ENCODE assay signal across 10 cellular contexts in genomic region chr5:83011990-83012389, GRCh38.
A peak's percentile ranks its signal among the peaks of the same experiment; 100 is the strongest.
DNase-seq lines count a peak whose midpoint lies in the region; ATAC-seq and TF ChIP-seq lines count a peak whose summit lies in the region.
"Had no signal": no experiment of that assay in that cellular context is flagged by ENCODE, and none has a peak within 500 bp of the region (broad histone marks: within the 10 kb centered on the region; RNA-seq: fewer than 3 reads in every experiment).

No MANE protein-coding gene starts in this region.

- no peak for TF ChIP-seq POLR2A in esophagus muscularis mucosa (IDR thresholded peaks at IDR 0.05; ENCODE audit: low read depth)

- H3K4me3 ChIP-seq in HAP-1 = no peak overlapping the region
- no peak overlapping the region for H3K4me3 ChIP-seq in esophagus muscularis mucosa

- H3K4me1 ChIP-seq in HAP-1 (no peaks in the 10 kb centered on the region), esophagus muscularis mucosa (no peaks in the 10 kb centered on the region)

- no peak overlapping the region for H3K4me3 Mint-ChIP-seq in stimulated activated effector memory CD8-positive, alpha-beta T cell treated with anti-CD3 and anti-CD28 coated beads, Interleukin-12 subunit alpha, Interleukin-12 subunit beta, amount 100 ng/mL, for 72 hours
- H3K4me3 Mint-ChIP-seq in activated CD4-positive, alpha-beta T cell treated with anti-CD3 and anti-CD28 coated beads, Interleukin-2, amount 10 ng/mL, durations not matched to agents 7 days and 5 days = no peak overlapping the region
- H3K4me3 Mint-ChIP-seq: nephron progenitor cell had no signal

- no peaks in the 10 kb centered on the region for H3K36me3 ChIP-seq in HAP-1 (replicated peaks)
- no peaks in the 10 kb centered on the region for H3K36me3 ChIP-seq in esophagus muscularis mucosa

- no peaks in the 10 kb centered on the region for H3K27me3 Mint-ChIP-seq in activated CD4-positive, alpha-beta T cell treated with anti-CD3 and anti-CD28 coated beads, Interleukin-2, amount 10 ng/mL, durations not matched to agents 7 days and 5 days

- DNase-seq in GM19238 (ENCODE audit: insufficient read length, low spot score) (peak; percentile 30), HAP-1 (ENCODE audit: low spot score in 2 of 2) (no peak), esophagus muscularis mucosa (ENCODE audit: extremely low spot score) (no peak)
- no peak for DNase-seq in stimulated activated effector memory CD8-positive, alpha-beta T cell treated with anti-CD3 and anti-CD28 coated beads, Interleukin-12 subunit alpha, Interleukin-12 subunit beta, amount 100 ng/mL, for 72 hours (ENCODE audit: low spot score in 2 of 2)
- DNase-seq in activated CD4-positive, alpha-beta T cell treated with anti-CD3 and anti-CD28 coated beads, Interleukin-2, amount 10 ng/mL, durations not matched to agents 7 days and 5 days = no peak
- DNase-seq: nephron progenitor cell; stimulated activated CD4-positive, alpha-beta T cell treated with anti-CD3 and anti-CD28 coated beads, Interleukin-4, amount 100 ng/mL, for 4 hours had no signal

- TF ChIP-seq CTCF in esophagus muscularis mucosa (IDR thresholded peaks at IDR 0.05) = no peak

- H3K9me3 ChIP-seq in HAP-1 (no peaks in the 10 kb centered on the region), esophagus muscularis mucosa (no peaks in the 10 kb centered on the region)

- H3K27ac Mint-ChIP-seq in stimulated activated effector memory CD8-positive, alpha-beta T cell treated with anti-CD3 and anti-CD28 coated beads, Interleukin-12 subunit alpha, Interleukin-12 subunit beta, amount 100 ng/mL, for 72 hours = no peak overlapping the region
- no peak overlapping the region for H3K27ac Mint-ChIP-seq in activated CD4-positive, alpha-beta T cell treated with anti-CD3 and anti-CD28 coated beads, Interleukin-2, amount 10 ng/mL, durations not matched to agents 7 days and 5 days
- H3K27ac Mint-ChIP-seq: nephron progenitor cell had no signal

- ATAC-seq in HG02623 (IDR thresholded peaks at IDR 0.05; ENCODE audit: unreplicated experiment) (peak; percentile 99), HG03521 (IDR thresholded peaks at IDR 0.05; ENCODE audit: unreplicated experiment) (peak; percentile 97)
- peak; percentile 51 for ATAC-seq in stimulated activated effector memory CD8-positive, alpha-beta T cell treated with anti-CD3 and anti-CD28 coated beads, Interleukin-12 subunit alpha, Interleukin-12 subunit beta, amount 100 ng/mL, for 72 hours

- POLR2A ChIA-PET in activated CD4-positive, alpha-beta T cell treated with anti-CD3 and anti-CD28 coated beads, Interleukin-2, amount 10 ng/mL, durations not matched to agents 7 days and 5 days (lab: Charles Lee) = no interaction called here

- WGBS in esophagus muscularis mucosa = 83% methylated on average over 3 of the region's 3 CpGs

- no peaks in the 10 kb centered on the region for H3K27me3 ChIP-seq in HAP-1 (ENCODE audit: low read depth)
- H3K27me3 ChIP-seq in esophagus muscularis mucosa = no peaks in the 10 kb centered on the region

- no peaks in the 10 kb centered on the region for H3K4me1 Mint-ChIP-seq in stimulated activated effector memory CD8-positive, alpha-beta T cell treated with anti-CD3 and anti-CD28 coated beads, Interleukin-12 subunit alpha, Interleukin-12 subunit beta, amount 100 ng/mL, for 72 hours
- H3K4me1 Mint-ChIP-seq in activated CD4-positive, alpha-beta T cell treated with anti-CD3 and anti-CD28 coated beads, Interleukin-2, amount 10 ng/mL, durations not matched to agents 7 days and 5 days = no peaks in the 10 kb centered on the region
- H3K4me1 Mint-ChIP-seq: nephron progenitor cell had no signal

- H3K9me3 Mint-ChIP-seq in stimulated activated effector memory CD8-positive, alpha-beta T cell treated with anti-CD3 and anti-CD28 coated beads, Interleukin-12 subunit alpha, Interleukin-12 subunit beta, amount 100 ng/mL, for 72 hours = no peaks in the 10 kb centered on the region
- H3K9me3 Mint-ChIP-seq in activated CD4-positive, alpha-beta T cell treated with anti-CD3 and anti-CD28 coated beads, Interleukin-2, amount 10 ng/mL, durations not matched to agents 7 days and 5 days = no peaks in the 10 kb centered on the region

- no peak for TF ChIP-seq EP300 in esophagus muscularis mucosa (IDR thresholded peaks at IDR 0.05)

- intact Hi-C loops in esophagus muscularis mucosa (cut with DNase I) = no loop called here

- H3K27ac ChIP-seq in esophagus muscularis mucosa (replicated peaks in 1 of 4) = no peak overlapping the region
- H3K27ac ChIP-seq: KMS-11 had no signal

- in situ Hi-C loops in HAP-1 (cut with MboI; ENCODE audit: low sequenced_read_pairs) = no loop called here

- no peaks in the 10 kb centered on the region for H3K36me3 Mint-ChIP-seq in stimulated activated effector memory CD8-positive, alpha-beta T cell treated with anti-CD3 and anti-CD28 coated beads, Interleukin-12 subunit alpha, Interleukin-12 subunit beta, amount 100 ng/mL, for 72 hours
- no peaks in the 10 kb centered on the region for H3K36me3 Mint-ChIP-seq in activated CD4-positive, alpha-beta T cell treated with anti-CD3 and anti-CD28 coated beads, Interleukin-2, amount 10 ng/mL, durations not matched to agents 7 days and 5 days (ENCODE audit: low read depth)

- CTCF ChIA-PET in activated CD4-positive, alpha-beta T cell treated with anti-CD3 and anti-CD28 coated beads, Interleukin-2, amount 10 ng/mL, durations not matched to agents 7 days and 5 days (lab: Charles Lee) = no interaction called here
